In genomic region chr13:41516166-41516565, GRCh38 we compare ENCODE assay signal across 7 cellular contexts. TPM values are rescaled to one million over a fixed set of nuclear protein-coding genes. Genes with fewer than 3 reads are reported as not detected.
"Had no signal": no experiment of that assay in that cellular context is flagged by ENCODE, and none has a peak within 500 bp of the region (broad histone marks: within the 10 kb centered on the region; RNA-seq: fewer than 3 reads in every experiment).

No MANE protein-coding gene starts in this region.

- H3K27ac Mint-ChIP-seq: GM23338, H9 had no signal

- ATAC-seq: GM23338, HepG2, K562 had no signal

- H3K4me1 Mint-ChIP-seq: GM23338 had no signal

- DNase-seq: H9, HCEC 1CT, KG1 had no signal

- H3K4me2 ChIP-seq: GM23338 had no signal

- H2AFZ ChIP-seq: GM23338 had no signal

- H3K4me3 ChIP-seq: GM23338, K562 had no signal

- H3K4me3 Mint-ChIP-seq: GM23338, H9 had no signal

RNA-seq across cellular contexts. Expression of gene RGCC, which starts 58.8 kb away (rescaled TPM):
- total RNA-seq: H9 had no signal
- polyA plus RNA-seq: H1 had no signal
